In the genomic region with DNA sequence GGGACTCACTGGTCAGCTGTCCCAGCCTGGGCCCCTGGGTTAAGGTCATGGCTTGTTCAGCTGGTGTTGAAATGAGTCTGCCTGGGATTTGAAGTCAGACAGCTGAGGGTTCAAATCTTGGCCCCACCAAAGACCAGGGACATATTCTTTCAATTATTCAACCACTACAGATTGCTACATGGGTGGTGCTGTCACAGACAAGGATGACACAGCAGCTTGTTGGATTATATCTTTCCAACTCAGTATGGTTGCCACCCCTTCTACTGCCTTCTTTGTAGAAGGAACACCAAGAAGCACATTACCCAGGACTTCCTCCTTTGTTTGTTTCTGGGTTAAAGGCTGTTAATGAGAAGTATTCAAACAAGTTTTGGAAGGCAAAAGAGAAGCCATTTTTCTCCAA, we compare ENCODE assay signal across 21 cellular contexts.
"Had no signal": no experiment of that assay in that cellular context is flagged by ENCODE, and none has a peak within 500 bp of the region (broad histone marks: within the 10 kb centered on the region; RNA-seq: fewer than 3 reads in every experiment).

No MANE protein-coding gene starts in this region.

- H3K4me3 Mint-ChIP-seq: activated naive CD8-positive, alpha-beta T cell; central memory CD8-positive, alpha-beta T cell; natural killer cell treated with Interleukin-12 subunit alpha and Interleukin-12 subunit beta and Interleukin-15 and Interleukin-18, amount 100 ng/mL, for 72 hours had no signal

- H3K36me3 ChIP-seq: esophagus squamous epithelium, tibial nerve had no signal

- DNase-seq: activated CD4-positive, alpha-beta T cell treated with anti-CD3 and anti-CD28 coated beads for 4 hours; activated CD4-positive, alpha-beta T cell treated with anti-CD3 and anti-CD28 coated beads, Interleukin-2, amount 50 U/mL, for 48 hours; activated CD8-positive, alpha-beta memory T cell treated with anti-CD3 and anti-CD28 coated beads for 24 hours; activated effector memory CD4-positive, alpha-beta T cell treated with Interleukin-2 at 50 U/mL for 16 hours; activated naive CD4-positive, alpha-beta T cell treated with Interleukin-2 at 50 U/mL for 16 hours; anterior cingulate cortex; dermis blood vessel endothelial cell; effector CD4-positive, alpha-beta T cell; esophagus squamous epithelium; glutamatergic neuron; islet precursor cell; left ventricle myocardium superior; mucosa of descending colon; right cardiac atrium; stimulated activated naive CD4-positive, alpha-beta T cell; T1000 had no signal

- H3K27me3 ChIP-seq: esophagus squamous epithelium, tibial nerve had no signal

- H3K36me3 Mint-ChIP-seq: activated naive CD8-positive, alpha-beta T cell; natural killer cell treated with Interleukin-12 subunit alpha and Interleukin-12 subunit beta and Interleukin-15 and Interleukin-18, amount 100 ng/mL, for 72 hours had no signal

- H3K9me3 ChIP-seq: esophagus squamous epithelium, mucosa of descending colon had no signal

- ATAC-seq: left ventricle myocardium superior; mucosa of descending colon; natural killer cell treated with Interleukin-12 subunit alpha and Interleukin-12 subunit beta and Interleukin-15 and Interleukin-18, amount 100 ng/mL, for 72 hours; right cardiac atrium had no signal

- H3K27ac ChIP-seq: esophagus squamous epithelium, tibial nerve, VCaP had no signal

- H3K4me3 ChIP-seq: esophagus squamous epithelium, mucosa of descending colon, tibial nerve had no signal

- H3K4me1 Mint-ChIP-seq: central memory CD8-positive, alpha-beta T cell had no signal

- H3K4me1 ChIP-seq: esophagus squamous epithelium, tibial nerve had no signal

- H3K9me3 Mint-ChIP-seq: central memory CD8-positive, alpha-beta T cell; natural killer cell treated with Interleukin-12 subunit alpha and Interleukin-12 subunit beta and Interleukin-15 and Interleukin-18, amount 100 ng/mL, for 72 hours had no signal

- H3K27ac Mint-ChIP-seq: activated naive CD8-positive, alpha-beta T cell; natural killer cell treated with Interleukin-12 subunit alpha and Interleukin-12 subunit beta and Interleukin-15 and Interleukin-18, amount 100 ng/mL, for 72 hours had no signal
